In genomic region chr5:158514353-158514960, GRCh38 we compare ENCODE assay signal across 15 cellular contexts.
DNase-seq lines count a peak whose midpoint lies in the region; ATAC-seq and TF ChIP-seq lines count a peak whose summit lies in the region.
"Had no signal": no experiment of that assay in that cellular context is flagged by ENCODE, and none has a peak within 500 bp of the region (broad histone marks: within the 10 kb centered on the region; RNA-seq: fewer than 3 reads in every experiment).

No MANE protein-coding gene starts in this region.

- TF ChIP-seq POLR2A in gastroesophageal sphincter (IDR thresholded peaks at IDR 0.05) = no peak

- peaks cover 23% of the 10 kb centered on the region for H3K4me1 Mint-ChIP-seq in activated naive CD8-positive, alpha-beta T cell treated with anti-CD3 and anti-CD28 coated beads, Interleukin-2, amount 10 ng/mL, durations not matched to agents 7 days and 5 days
- H3K4me1 Mint-ChIP-seq: brain had no signal

- no peaks in the 10 kb centered on the region for H3K27me3 Mint-ChIP-seq in activated naive CD8-positive, alpha-beta T cell treated with anti-CD3 and anti-CD28 coated beads, Interleukin-2, amount 10 ng/mL, durations not matched to agents 7 days and 5 days
- H3K27me3 Mint-ChIP-seq: T-helper 17 cell had no signal

- peak overlapping the region; percentile 11 for H3K27ac Mint-ChIP-seq in activated naive CD8-positive, alpha-beta T cell treated with anti-CD3 and anti-CD28 coated beads, Interleukin-2, amount 10 ng/mL, durations not matched to agents 7 days and 5 days
- H3K27ac Mint-ChIP-seq: T-helper 17 cell had no signal

- POLR2A ChIA-PET in activated naive CD8-positive, alpha-beta T cell treated with anti-CD3 and anti-CD28 coated beads, Interleukin-2, amount 10 ng/mL, durations not matched to agents 7 days and 5 days (lab: Charles Lee) = no interaction called here

- no peaks in the 10 kb centered on the region for H3K36me3 ChIP-seq in gastroesophageal sphincter

- H3K4me1 ChIP-seq in gastroesophageal sphincter = no peaks in the 10 kb centered on the region
- H3K4me1 ChIP-seq: psoas muscle had no signal

- H3K27ac ChIP-seq in gastroesophageal sphincter = peak overlapping the region in 2 of 4 donors; percentile 14 to 38
- H3K27ac ChIP-seq: PC-9, psoas muscle had no signal

- H3K9me3 ChIP-seq in gastroesophageal sphincter = no peaks in the 10 kb centered on the region
- H3K9me3 ChIP-seq: psoas muscle had no signal

- no peak for TF ChIP-seq CTCF in gastroesophageal sphincter (IDR thresholded peaks at IDR 0.05)

- ATAC-seq in activated naive CD8-positive, alpha-beta T cell treated with anti-CD3 and anti-CD28 coated beads, Interleukin-2, amount 10 ng/mL, durations not matched to agents 7 days and 5 days (ENCODE audit: low read depth) = no peak
- peak; percentile 84 for ATAC-seq in gastroesophageal sphincter
- ATAC-seq: psoas muscle, T-helper 17 cell had no signal

- H3K27me3 ChIP-seq in gastroesophageal sphincter = no peaks in the 10 kb centered on the region

- no peak for TF ChIP-seq EP300 in gastroesophageal sphincter (IDR thresholded peaks at IDR 0.05)

- H3K9me3 Mint-ChIP-seq in activated naive CD8-positive, alpha-beta T cell treated with anti-CD3 and anti-CD28 coated beads, Interleukin-2, amount 10 ng/mL, durations not matched to agents 7 days and 5 days = no peaks in the 10 kb centered on the region

- H3K4me3 ChIP-seq in gastroesophageal sphincter = no peak overlapping the region
- H3K4me3 ChIP-seq: PC-9, psoas muscle had no signal

- DNase-seq in AG08396 (ENCODE audit: low spot score) = peak; percentile 5
- DNase-seq in GM04503 (ENCODE audit: low read depth) = peak; percentile 56
- no peak for DNase-seq in activated naive CD8-positive, alpha-beta T cell treated with anti-CD3 and anti-CD28 coated beads, Interleukin-2, amount 10 ng/mL, durations not matched to agents 7 days and 5 days
- DNase-seq in NOMO-1 (lab: John Stamatoyannopoulos, UW; ENCODE audit: unreplicated experiment in 2 of 2) = no peak
- no peak for DNase-seq in retina
- no peak for DNase-seq in putamen (ENCODE audit: low spot score)
- no peak for DNase-seq in NCI-H1417 (lab: John Stamatoyannopoulos, UW)
- DNase-seq: activated CD8-positive, alpha-beta memory T cell treated with anti-CD3 and anti-CD28 coated beads for 24 hours; CD4-positive, CD25-positive, alpha-beta regulatory T cell; midbrain; PC-9; psoas muscle; T-helper 17 cell had no signal

- H3K36me3 Mint-ChIP-seq in activated naive CD8-positive, alpha-beta T cell treated with anti-CD3 and anti-CD28 coated beads, Interleukin-2, amount 10 ng/mL, durations not matched to agents 7 days and 5 days = peaks cover 3% of the 10 kb centered on the region
- H3K36me3 Mint-ChIP-seq: brain; CD4-positive, CD25-positive, alpha-beta regulatory T cell had no signal

- H3K4me3 Mint-ChIP-seq in activated naive CD8-positive, alpha-beta T cell treated with anti-CD3 and anti-CD28 coated beads, Interleukin-2, amount 10 ng/mL, durations not matched to agents 7 days and 5 days = no peak overlapping the region
- H3K4me3 Mint-ChIP-seq: brain, T-helper 17 cell had no signal

Comparison
In these comparisons a context has a peak if more than half of its experiments do, and no peak if none do; other contexts are left out.
1. DNase-seq: peak in AG08396 (single experiment) and GM04503 (single experiment); none in activated naive CD8-positive, alpha-beta T cell treated with anti-CD3 and anti-CD28 coated beads, Interleukin-2, amount 10 ng/mL, durations not matched to agents 7 days and 5 days (single experiment), NOMO-1 (0 of 2), retina (single experiment), putamen (single experiment) and NCI-H1417 (0 of 3).